ENCODE assay signal across 26 cellular contexts in the genomic region with DNA sequence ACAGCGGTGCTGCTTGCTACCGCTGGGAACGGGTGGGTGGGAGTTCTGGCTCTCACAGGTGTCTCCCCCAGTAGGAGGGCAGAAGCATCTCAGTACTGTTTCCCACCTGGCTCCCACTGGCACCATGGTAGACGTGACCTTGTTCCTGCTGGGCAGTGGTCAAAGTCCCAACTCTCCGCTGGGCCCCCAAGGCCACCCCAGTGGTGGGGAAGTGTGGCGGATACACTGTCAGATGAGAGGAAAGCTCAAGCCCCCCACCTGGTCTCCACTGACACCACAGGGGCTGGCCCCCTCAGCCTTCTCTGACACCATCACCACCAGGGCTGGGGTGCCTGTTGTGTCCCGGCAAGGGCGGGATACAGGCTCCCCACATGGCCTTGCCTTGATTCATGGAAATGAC. TPM values are rescaled to one million over a fixed set of nuclear protein-coding genes. Genes with fewer than 3 reads are reported as not detected.
"Had no signal": no experiment of that assay in that cellular context is flagged by ENCODE, and none has a peak within 500 bp of the region (broad histone marks: within the 10 kb centered on the region; RNA-seq: fewer than 3 reads in every experiment).

No MANE protein-coding gene starts in this region.

- H3K4me3 ChIP-seq: esophagus muscularis mucosa, left lung, lung, mucosa of descending colon, skin epidermis, testis had no signal

- H3K4me3 Mint-ChIP-seq: activated naive CD4-positive, alpha-beta T cell treated with anti-CD3 and anti-CD28 coated beads for 36 hours; dendritic cell treated with granulocyte-macrophage colony-stimulating factor and Interleukin-4, amounts not matched to agents 40 ng/mL and 50 ng/mL, for 4 days; endodermal cell; natural killer cell treated with Interleukin-12 subunit alpha and Interleukin-12 subunit beta and Interleukin-15 and Interleukin-18, amount 100 ng/mL, for 72 hours; stimulated activated naive B cell treated with anti-CD40 and anti-IgM and Interleukin-4, amounts not matched to agents 10 μg/mL and 1 μg/mL and 100 μg/mL, for 72 hours had no signal

- H3K9me3 Mint-ChIP-seq: activated naive CD4-positive, alpha-beta T cell treated with anti-CD3 and anti-CD28 coated beads for 36 hours; dendritic cell treated with granulocyte-macrophage colony-stimulating factor and Interleukin-4, amounts not matched to agents 40 ng/mL and 50 ng/mL, for 4 days; natural killer cell treated with Interleukin-12 subunit alpha and Interleukin-12 subunit beta and Interleukin-15 and Interleukin-18, amount 100 ng/mL, for 72 hours had no signal

- H3K27me3 ChIP-seq: brain microvascular endothelial cell, esophagus muscularis mucosa, foreskin keratinocyte, left lung, testis had no signal

- H3K4me1 ChIP-seq: foreskin keratinocyte, left lung had no signal

- ATAC-seq: foreskin keratinocyte, left lung, mucosa of descending colon, sciatic nerve had no signal

- H3K27ac Mint-ChIP-seq: activated naive CD4-positive, alpha-beta T cell treated with anti-CD3 and anti-CD28 coated beads for 36 hours; dendritic cell treated with granulocyte-macrophage colony-stimulating factor and Interleukin-4, amounts not matched to agents 40 ng/mL and 50 ng/mL, for 4 days; endodermal cell; natural killer cell treated with Interleukin-12 subunit alpha and Interleukin-12 subunit beta and Interleukin-15 and Interleukin-18, amount 100 ng/mL, for 72 hours had no signal

- DNase-seq: activated CD4-positive, alpha-beta T cell treated with anti-CD3 and anti-CD28 coated beads for 4 hours; activated CD4-positive, alpha-beta T cell treated with anti-CD3 and anti-CD28 coated beads, Interleukin-2, amount 50 U/mL, for 4 hours; activated effector memory CD4-positive, alpha-beta T cell treated with anti-CD3 and anti-CD28 coated beads, Interleukin-2, amount 50 U/mL, for 16 hours; activated naive CD4-positive, alpha-beta T cell treated with anti-CD3 and anti-CD28 coated beads for 36 hours; amniotic stem cell; brain microvascular endothelial cell; caudate nucleus; endodermal cell; foreskin keratinocyte; kidney glomerular epithelial cell; left lung; mucosa of descending colon; stimulated activated CD4-positive, alpha-beta T cell treated with anti-CD3 and anti-CD28 coated beads, Interleukin-12 subunit alpha, Interleukin-12 subunit beta, amount 100 ng/mL, for 4 hours; stimulated activated CD4-positive, alpha-beta T cell treated with anti-CD3 and anti-CD28 coated beads, Interleukin-4, amount 100 ng/mL, for 4 hours; stimulated activated CD8-positive, alpha-beta memory T cell treated with anti-CD3 and anti-CD28 coated beads, Interleukin-4, amount 100 ng/mL, for 48 hours; stimulated activated naive B cell treated with anti-CD40 and anti-IgM and Interleukin-4, amounts not matched to agents 10 μg/mL and 1 μg/mL and 100 μg/mL, for 72 hours; testis; trophoblast cell had no signal

- H3K9me3 ChIP-seq: esophagus muscularis mucosa, left lung, mucosa of descending colon, testis had no signal

- H3K27ac ChIP-seq: brain microvascular endothelial cell, esophagus muscularis mucosa, foreskin keratinocyte, left lung, skin epidermis, testis, VCaP had no signal

- H3K27me3 Mint-ChIP-seq: dendritic cell treated with granulocyte-macrophage colony-stimulating factor and Interleukin-4, amounts not matched to agents 40 ng/mL and 50 ng/mL, for 4 days; natural killer cell treated with Interleukin-12 subunit alpha and Interleukin-12 subunit beta and Interleukin-15 and Interleukin-18, amount 100 ng/mL, for 72 hours; stimulated activated naive B cell treated with anti-CD40 and anti-IgM and Interleukin-4, amounts not matched to agents 10 μg/mL and 1 μg/mL and 100 μg/mL, for 72 hours had no signal

RNA-seq across cellular contexts. Expression of gene FGFR3, which starts 38.2 kb away (rescaled TPM):
- total RNA-seq: myocyte; natural killer cell treated with Interleukin-12 subunit alpha and Interleukin-12 subunit beta and Interleukin-15 and Interleukin-18, amount 100 ng/mL, for 72 hours had no signal
